In genomic region chrX:30663317-30663716, GRCh38 we compare ENCODE assay signal across 21 cellular contexts.
"Had no signal": no experiment of that assay in that cellular context is flagged by ENCODE, and none has a peak within 500 bp of the region (broad histone marks: within the 10 kb centered on the region; RNA-seq: fewer than 3 reads in every experiment).

No MANE protein-coding gene starts in this region.

- H3K9me3 ChIP-seq: left lung, prostate gland, right atrium auricular region, stomach, thyroid gland had no signal

- H3K4me2 ChIP-seq: neural progenitor cell had no signal

- H3K27ac Mint-ChIP-seq: effector memory CD8-positive, alpha-beta T cell; mesothelial cell of epicardium; nephron; neural progenitor cell; stimulated activated effector memory CD8-positive, alpha-beta T cell treated with anti-CD3 and anti-CD28 coated beads, Interleukin-12 subunit alpha, Interleukin-12 subunit beta, amount 100 ng/mL, for 72 hours had no signal

- H3K9ac ChIP-seq: neural progenitor cell had no signal

- H2AFZ ChIP-seq: neural progenitor cell had no signal

- H3K4me3 Mint-ChIP-seq: effector memory CD8-positive, alpha-beta T cell; mesothelial cell of epicardium; naive thymus-derived CD4-positive, alpha-beta T cell; nephron; neural progenitor cell; stimulated activated effector memory CD8-positive, alpha-beta T cell treated with anti-CD3 and anti-CD28 coated beads, Interleukin-12 subunit alpha, Interleukin-12 subunit beta, amount 100 ng/mL, for 72 hours had no signal

- H3K27me3 Mint-ChIP-seq: effector memory CD8-positive, alpha-beta T cell; naive thymus-derived CD4-positive, alpha-beta T cell had no signal

- ATAC-seq: effector memory CD8-positive, alpha-beta T cell; left lung; naive thymus-derived CD4-positive, alpha-beta T cell; sciatic nerve; stimulated activated effector memory CD8-positive, alpha-beta T cell treated with anti-CD3 and anti-CD28 coated beads, Interleukin-12 subunit alpha, Interleukin-12 subunit beta, amount 100 ng/mL, for 72 hours had no signal

- H3K36me3 ChIP-seq: neural progenitor cell, prostate gland, right atrium auricular region, thyroid gland had no signal

- H3K27me3 ChIP-seq: left lung, neural progenitor cell, right atrium auricular region, stomach, thyroid gland had no signal

- H3K4me1 ChIP-seq: neural progenitor cell, prostate gland, right atrium auricular region, stomach, thyroid gland had no signal

- H3K27ac ChIP-seq: left lung, neural progenitor cell, prostate gland, right atrium auricular region, stomach, thyroid gland had no signal

- DNase-seq: cortex of kidney; effector memory CD8-positive, alpha-beta T cell; erythroblast; kidney; left lung; mesenchymal stem cell; naive thymus-derived CD4-positive, alpha-beta T cell; nucleus accumbens; stimulated activated CD4-positive, alpha-beta T cell treated with anti-CD3 and anti-CD28 coated beads, Interleukin-2, amount 100 ng/mL, for 24 hours; stimulated activated CD4-positive, alpha-beta T cell treated with anti-CD3 and anti-CD28 coated beads, Interleukin-4, amount 100 ng/mL, for 24 hours; stimulated activated naive CD4-positive, alpha-beta T cell treated with Interleukin-2 at 50 U/mL for 16 hours; stomach; thyroid gland; trophoblast cell had no signal

- H3K9me3 Mint-ChIP-seq: effector memory CD8-positive, alpha-beta T cell; mesothelial cell of epicardium; naive thymus-derived CD4-positive, alpha-beta T cell; nephron; stimulated activated effector memory CD8-positive, alpha-beta T cell treated with anti-CD3 and anti-CD28 coated beads, Interleukin-12 subunit alpha, Interleukin-12 subunit beta, amount 100 ng/mL, for 72 hours had no signal

- H3K4me3 ChIP-seq: left lung, neural progenitor cell, prostate gland, right atrium auricular region, stomach, thyroid gland had no signal

- H3K4me1 Mint-ChIP-seq: nephron, neural progenitor cell had no signal
